Comparison of ENCODE assay signal across 8 cellular contexts in the genomic region with DNA sequence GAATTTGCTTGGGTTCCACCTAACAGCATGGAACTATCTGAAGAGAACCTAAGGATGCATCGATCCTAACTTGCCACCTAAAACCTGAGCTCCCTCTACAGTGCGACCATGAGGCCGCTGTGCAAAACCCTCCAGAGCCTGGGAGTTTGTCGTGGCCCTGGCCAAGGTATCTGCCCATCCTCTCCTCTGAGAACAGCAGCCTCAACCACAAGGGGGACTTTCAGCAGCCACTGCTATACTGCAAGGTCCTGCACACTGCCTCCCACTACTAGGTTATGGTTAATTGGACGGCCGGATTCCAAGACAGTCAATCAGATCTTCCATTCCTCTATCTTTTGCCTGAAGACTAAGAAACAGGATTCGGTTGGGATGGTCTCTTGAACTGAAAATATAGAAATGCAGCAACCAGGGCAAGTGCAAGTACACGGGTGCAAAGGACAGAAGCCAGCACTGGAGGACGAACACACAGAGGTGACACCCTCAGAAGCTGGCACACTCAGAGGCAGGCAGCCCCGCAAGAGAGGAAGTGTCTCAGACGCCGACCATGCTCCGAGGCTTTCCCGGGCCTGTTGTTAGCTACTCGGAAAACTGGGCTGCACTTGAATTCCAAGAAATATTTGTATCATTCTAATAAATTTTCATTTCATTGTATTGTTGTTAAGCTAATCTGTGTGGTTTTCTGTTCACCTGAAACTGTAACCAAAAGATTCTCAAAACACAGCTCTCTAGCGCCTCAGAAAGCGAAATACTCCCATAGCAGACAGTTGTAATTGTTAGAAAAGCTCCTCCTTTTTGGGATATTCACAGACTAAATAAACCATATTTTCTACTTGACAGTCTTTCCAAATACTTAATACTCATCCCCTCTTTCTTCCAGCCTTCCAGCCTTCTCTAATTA.
DNase-seq lines count a peak whose midpoint lies in the region; ATAC-seq and FAIRE-seq lines count a peak whose summit lies in the region.

No MANE protein-coding gene starts in this region.

- no peak for FAIRE-seq in GM19239 (lab: Jason Lieb, UNC)

- ATAC-seq in HG03520 (IDR thresholded peaks at IDR 0.05; ENCODE audit: unreplicated experiment) = no peak
- no peak for ATAC-seq in HG03025 (IDR thresholded peaks at IDR 0.05; ENCODE audit: low FRiP score, unreplicated experiment)

- DNase-seq in DMS 273 treated with DMSO at 0.1 percent for 48 hours (lab: John Stamatoyannopoulos, UW) (peak; percentile 7), SW480 (ENCODE audit: low spot score) (peak; percentile 7), myocyte (ENCODE audit: low read depth) (peak; percentile 49), DMS114 treated with DMSO at 0.1 percent for 48 hours (lab: John Stamatoyannopoulos, UW; ENCODE audit: unreplicated experiment) (no peak), GM19239 (ENCODE audit: insufficient read length, low spot score) (no peak)
- peak; percentile 23 for DNase-seq in central memory CD4-positive, alpha-beta T cell

Comparison
In these comparisons a context has a peak if more than half of its experiments do, and no peak if none do; other contexts are left out.
1. DNase-seq: peak in DMS 273 treated with DMSO at 0.1 percent for 48 hours (single experiment), SW480 (single experiment), central memory CD4-positive, alpha-beta T cell (single experiment) and myocyte (single experiment); none in DMS114 treated with DMSO at 0.1 percent for 48 hours (single experiment) and GM19239 (single experiment).